Comparison of ENCODE assay signal across 8 cellular contexts in the genomic region with DNA sequence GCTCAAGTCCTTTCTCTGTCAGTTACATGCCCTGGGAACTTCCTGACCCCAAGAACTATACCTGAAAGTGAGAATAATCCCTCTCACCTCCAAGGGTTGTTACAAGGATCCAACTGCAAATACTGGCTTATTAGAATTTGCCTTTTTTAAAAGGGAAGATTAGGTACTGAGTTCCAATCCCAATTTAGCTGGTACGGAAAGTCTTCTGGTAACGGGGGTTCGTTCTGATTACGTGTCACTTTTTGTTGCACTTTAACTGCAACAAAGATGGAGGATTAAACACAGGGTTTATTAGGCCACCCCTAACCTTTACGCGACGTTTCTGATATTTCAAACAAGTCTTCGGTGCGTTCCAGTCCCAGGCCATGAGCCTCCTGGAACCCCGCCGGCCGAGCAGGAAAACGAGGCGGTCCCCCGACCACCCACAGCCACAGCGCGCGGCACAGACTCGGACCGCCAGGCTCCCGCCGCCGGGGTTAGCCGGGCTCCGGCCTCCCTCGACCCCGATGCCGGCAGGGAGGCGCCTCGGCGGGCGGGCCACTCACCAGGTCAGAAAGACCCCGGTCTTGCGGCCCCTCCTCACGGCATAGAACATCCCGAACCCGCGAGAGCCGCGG. TPM values are rescaled to one million over a fixed set of nuclear protein-coding genes. Genes with fewer than 3 reads are reported as not detected.
DNase-seq lines count a peak whose midpoint lies in the region; ATAC-seq and TF ChIP-seq lines count a peak whose summit lies in the region.

No MANE protein-coding gene starts in this region.

- ATAC-seq in GM21360 (IDR thresholded peaks at IDR 0.05; ENCODE audit: unreplicated experiment) (peak; percentile 22), HG03558 (IDR thresholded peaks at IDR 0.05; ENCODE audit: extremely low read depth, unreplicated experiment) (peak; percentile 6), right lobe of liver (no peak)

- H3K4me1 ChIP-seq in right lobe of liver (peaks cover 0 to 7% (median 0%) of the 10 kb centered on the region in 4 donors), vagina (peaks cover 19% of the 10 kb centered on the region)

- peak overlapping the region; percentile 82 for H3K4me3 ChIP-seq in astrocyte of the spinal cord (ENCODE audit: low read depth, low read length)
- H3K4me3 ChIP-seq in right lobe of liver = peak overlapping the region; percentile 96 to 100 (median 100)
- H3K4me3 ChIP-seq in vagina = peak overlapping the region; percentile 91 to 96

- DNase-seq in CD14-positive monocyte (ENCODE audit: low spot score) (no peak), astrocyte of the spinal cord (ENCODE audit: low read depth, low spot score) (no peak), right lobe of liver (no peak), vagina (ENCODE audit: extremely low spot score in 2 of 2) (no peak), NCI-H1048 (lab: John Stamatoyannopoulos, UW) (no peak), NCI-H187 (lab: John Stamatoyannopoulos, UW) (no peak)

- H3K27me3 Mint-ChIP-seq in CD14-positive monocyte (ENCODE audit: low read depth in 3 of 3) = no peaks in the 10 kb centered on the region

- TF ChIP-seq POLR2A in right lobe of liver (IDR thresholded peaks at IDR 0.05) (no peak), vagina (IDR thresholded peaks at IDR 0.05) (no peak)

- H3K36me3 Mint-ChIP-seq in CD14-positive monocyte = peaks cover 29 to 37% of the 10 kb centered on the region in 2 donors

- H3K4me3 Mint-ChIP-seq in CD14-positive monocyte = peak overlapping the region; percentile 85 to 90

- H3K36me3 ChIP-seq in right lobe of liver (peaks cover 0 to 31% (median 6%) of the 10 kb centered on the region in 4 donors), vagina (peaks cover 0 to 34% of the 10 kb centered on the region in 2 donors)

- in situ Hi-C loops in astrocyte of the spinal cord (cut with HindIII; ENCODE audit: low sequenced_read_pairs) = no loop called here

- intact Hi-C loops in CD14-positive monocyte (cut with micrococcal nuclease) = loop anchor here (1.0 to 5.0 kb wide), 5 partner anchors 17 to 180 kb away; partner anchors contain the start of genes ADI1 (in 1 of the 2), EIPR1 (in 1 of the 2) and RPS7 (in 1 of the 2)
- intact Hi-C loops in right lobe of liver (cut with DNase I) = no loop called here
- intact Hi-C loops in vagina (cut with DNase I) = loop anchor here (1.0 to 2.0 kb wide), 2 partner anchors 18 to 21 kb away; partner anchors contain the start of gene RPS7

- H3K27ac Mint-ChIP-seq in CD14-positive monocyte = peak overlapping the region; percentile 86 to 96 (median 92)

- H3K27ac ChIP-seq in right lobe of liver = peak overlapping the region; percentile 63 to 92 (median 73)
- peak overlapping the region; percentile 78 for H3K27ac ChIP-seq in vagina

- WGBS in right lobe of liver (ENCODE audit: insufficient coverage, low coverage, low lambda C conversion rate, missing lambda C conversion rate) = 0% methylated on average over 19 of the region's 40 CpGs

- H3K27me3 ChIP-seq in right lobe of liver (no peaks in the 10 kb centered on the region), vagina (no peaks in the 10 kb centered on the region)

- H3K4me1 Mint-ChIP-seq in CD14-positive monocyte = peaks cover 22% of the 10 kb centered on the region

- no peak for TF ChIP-seq CTCF in CD14-positive monocyte (IDR thresholded peaks at IDR 0.05)
- no peak for TF ChIP-seq CTCF in astrocyte of the spinal cord (IDR thresholded peaks at IDR 0.05; ENCODE audit: low read depth, low read length)
- TF ChIP-seq CTCF in right lobe of liver (IDR thresholded peaks at IDR 0.05) = no peak
- TF ChIP-seq CTCF in vagina (IDR thresholded peaks at IDR 0.05) = no peak

- H3K9me3 ChIP-seq in right lobe of liver (no peaks in the 10 kb centered on the region), vagina (no peaks in the 10 kb centered on the region)

- H3K9me3 Mint-ChIP-seq in CD14-positive monocyte = no peaks in the 10 kb centered on the region

RNA-seq across cellular contexts. Expression of gene RNASEH1, which starts 0.4 kb away (rescaled TPM):
- 10 to 100 TPM; 14.2 to 16.4 TPM for polyA plus RNA-seq in CD14-positive monocyte
- total RNA-seq in right lobe of liver (10 to 100 TPM in 3 of 6 experiments, 1 to 10 TPM in 3; 8.3 to 12.2 (median 10.0) TPM), vagina (17.2 TPM)

RNA-seq across cellular contexts. Expression of gene RPS7, which starts 17.4 kb away (rescaled TPM):
- polyA plus RNA-seq in CD14-positive monocyte = 100 to 1,000 TPM; 510 to 608 TPM
- total RNA-seq in right lobe of liver (1,000 to 10,000 TPM in 2 of 6 experiments, 100 to 1,000 TPM in 4; 366 to 1,499 (median 423) TPM), vagina (2,989 TPM)

RNA-seq across cellular contexts. Expression of gene COLEC11, which starts 37.2 kb away (rescaled TPM):
- polyA plus RNA-seq in CD14-positive monocyte = not detected
- total RNA-seq in right lobe of liver = 10 to 100 TPM; 25.2 to 58.6 (median 41.1) TPM
- not detected for total RNA-seq in vagina

RNA-seq across cellular contexts. Expression of gene ADI1, which starts 38.4 kb away (rescaled TPM):
- polyA plus RNA-seq in CD14-positive monocyte = 10 to 100 TPM; 79.3 to 89.1 TPM
- 100 to 1,000 TPM; 165 to 470 (median 246) TPM for total RNA-seq in right lobe of liver
- total RNA-seq in vagina = 26.3 TPM

Comparison
In these comparisons a context has a peak if more than half of its experiments do, and no peak if none do; other contexts are left out.
1. ATAC-seq: peak in GM21360 (single experiment) and HG03558 (single experiment); none in right lobe of liver (0 of 4).
2. RNA of gene COLEC11, which starts 37.2 kb away (total RNA-seq): 25.2 to 58.6 TPM in right lobe of liver; not detected in vagina (single experiment); every median in the first group is over 10 times any median in the second.
3. intact Hi-C loops: an anchor here in CD14-positive monocyte (1.0 to 5.0 kb wide) and vagina (1.0 to 2.0 kb wide); none called in right lobe of liver.
4. Peak in every context shown above with its lines, with median percentiles within 50 percentile points of each other: H3K4me3 ChIP-seq.